Comparison of ENCODE assay signal across 6 cellular contexts in the genomic region with DNA sequence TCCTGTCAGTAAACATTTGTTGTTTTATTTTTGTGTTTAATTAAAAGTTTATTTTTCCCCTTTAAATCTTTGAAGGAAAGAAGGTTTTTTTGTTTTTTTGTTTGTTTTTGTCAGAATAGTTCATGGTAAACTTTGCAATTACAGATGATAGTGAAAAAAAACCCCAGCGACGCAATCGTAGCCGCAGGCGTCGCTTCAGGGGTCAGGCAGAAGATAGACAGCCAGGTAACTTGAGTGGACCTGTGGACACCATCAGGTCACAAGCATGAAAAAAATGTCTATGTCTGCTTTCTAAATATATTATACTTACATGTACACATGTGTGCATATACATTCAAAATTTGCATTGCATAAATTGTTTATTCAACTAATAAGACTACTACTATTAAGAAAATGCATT.
"Had no signal": no experiment of that assay in that cellular context is flagged by ENCODE, and none has a peak within 500 bp of the region (broad histone marks: within the 10 kb centered on the region; RNA-seq: fewer than 3 reads in every experiment).

No MANE protein-coding gene starts in this region.

- DNase-seq: H9, HCEC 1CT, IMR-90 had no signal

- H3K4me1 Mint-ChIP-seq: GM23338, H9 had no signal

- H3K4me3 ChIP-seq: GM23338, K562 had no signal

- H3K27ac Mint-ChIP-seq: GM23338 had no signal

- H3K4me2 ChIP-seq: GM23338 had no signal

- FAIRE-seq: HTR-8/SVneo, K562 had no signal

- H3K9me3 Mint-ChIP-seq: GM23338, H9 had no signal

- H3K4me3 Mint-ChIP-seq: GM23338, H9 had no signal

- ATAC-seq: GM23338, K562 had no signal

- H2AFZ ChIP-seq: GM23338 had no signal
